Comparison of ENCODE assay signal across 1 cellular context in the genomic region with DNA sequence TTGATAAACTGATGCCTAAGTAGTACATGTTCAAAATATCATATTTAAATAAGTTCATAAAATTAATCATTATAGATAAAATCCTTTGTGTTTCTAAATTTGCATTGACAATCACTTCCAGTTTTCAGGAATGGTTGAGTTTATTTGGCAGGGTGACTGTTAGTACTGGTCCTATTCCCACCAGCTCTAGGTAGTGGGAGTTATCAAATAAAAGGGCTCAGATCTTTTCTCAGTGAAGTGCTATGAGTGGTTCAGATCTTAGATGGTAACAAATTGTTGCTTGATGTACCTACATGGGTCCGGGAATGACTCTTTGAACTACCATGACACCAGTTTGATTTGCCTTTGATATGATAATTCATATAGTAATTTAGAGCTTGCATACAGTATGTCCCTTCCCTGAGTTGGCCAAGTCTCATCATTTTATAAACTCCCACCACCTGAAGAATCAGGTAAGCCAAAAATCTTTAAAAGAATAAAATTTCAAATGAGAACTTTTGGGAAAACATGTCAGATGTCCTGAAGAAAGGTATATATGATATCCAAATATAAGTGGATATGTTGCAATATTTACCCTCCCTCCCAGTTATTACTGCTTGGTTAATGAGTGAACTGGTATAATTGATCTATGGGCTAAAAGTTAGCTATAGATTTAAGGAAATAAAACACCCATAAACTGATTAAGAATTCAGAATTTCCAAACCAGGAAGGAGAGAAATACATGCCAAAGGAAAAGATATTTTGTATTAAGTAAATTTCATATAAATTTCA.
TF ChIP-seq lines count a peak whose summit lies in the region.

No MANE protein-coding gene starts in this region.

TF ChIP-seq in H1, 55 proteins besides CTCF, POLR2A, EP300 and RAD21 (continued from another document):
- TF ChIP-seq ASH2L (IDR thresholded peaks at IDR 0.05; ENCODE audit: low read length) (no peak), E2F6 (IDR thresholded peaks at IDR 0.05) (no peak), GTF2F1 (IDR thresholded peaks at IDR 0.05; ENCODE audit: borderline replicate concordance, low read depth, low read length) (no peak), TAF7 (optimal IDR thresholded peaks at IDR 0.05; ENCODE audit: borderline replicate concordance, low read depth, low read length) (no peak), SP2 (IDR thresholded peaks at IDR 0.05; ENCODE audit: low read length) (no peak), POU5F1 (IDR thresholded peaks at IDR 0.05; ENCODE audit: low read depth, low read length) (no peak), KDM5A (IDR thresholded peaks at IDR 0.05; ENCODE audit: low read length) (no peak), KDM1A (IDR thresholded peaks at IDR 0.05; ENCODE audit: borderline replicate concordance, low read length) (no peak), RXRA (IDR thresholded peaks at IDR 0.05; ENCODE audit: insufficient read depth, low read depth, low read length) (no peak)
TF ChIP-seq in H1: peak in this region for 0.
